In the genomic region with DNA sequence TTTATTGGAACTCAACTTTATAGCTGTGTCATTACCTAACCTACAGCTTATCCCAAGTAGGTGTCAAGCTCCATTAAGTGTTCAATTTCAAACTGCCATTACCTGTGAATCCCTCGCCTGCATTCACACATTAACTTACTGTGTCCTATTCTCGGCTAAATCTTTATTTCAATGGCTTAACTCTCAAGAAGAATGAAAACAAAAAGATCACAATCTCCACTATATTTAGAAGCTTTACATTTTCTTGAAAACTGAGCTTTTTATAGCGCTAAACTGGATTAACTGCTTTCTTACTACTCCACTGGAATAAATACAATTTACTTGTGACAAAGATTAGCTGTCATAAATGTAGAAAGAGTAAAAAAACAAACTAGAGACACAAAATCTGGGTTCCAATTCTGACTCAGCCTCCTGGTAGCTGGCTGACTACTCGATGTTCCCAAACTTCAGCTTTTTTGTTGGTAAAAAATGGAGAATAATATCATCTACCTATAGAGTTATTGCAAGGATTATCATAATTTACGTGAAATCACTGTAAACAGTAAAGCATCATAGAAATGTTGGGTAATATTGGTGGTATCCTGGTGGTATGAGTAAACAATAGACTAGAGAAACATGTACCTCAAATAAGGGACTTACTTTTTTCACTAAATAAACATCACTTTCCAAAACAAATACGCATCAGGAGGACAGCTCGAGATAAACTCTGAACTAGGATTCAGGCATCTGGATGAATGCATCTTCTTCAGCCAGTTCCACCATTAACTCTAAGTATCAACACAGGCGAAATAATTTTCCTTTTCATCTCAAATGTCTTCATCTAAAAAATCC, we compare ENCODE assay signal across 8 cellular contexts. TPM values are rescaled to one million over a fixed set of nuclear protein-coding genes. Genes with fewer than 3 reads are reported as not detected.
A peak's percentile ranks its signal among the peaks of the same experiment; 100 is the strongest.
DNase-seq lines count a peak whose midpoint lies in the region; ATAC-seq, FAIRE-seq and TF ChIP-seq lines count a peak whose summit lies in the region.

No MANE protein-coding gene starts in this region.

- H2AFZ ChIP-seq in GM12878 (ENCODE audit: control insufficient read depth, low read depth, low read length): no peak overlapping the region

- H3K79me2 ChIP-seq in GM12878 (ENCODE audit: control insufficient read depth, insufficient read depth, low read length): peaks cover 11% of the 10 kb centered on the region

- BruUV-seq in A673 (replicated peaks; lab: Mats Ljungman, UMichigan) (TSS peak; percentile 44), GM12878 (replicated peaks; lab: Mats Ljungman, UMichigan) (TSS peak; percentile 66)

- 77% methylated on average over 8 of the region's 8 CpGs for WGBS in GM12878 (ENCODE audit: insufficient coverage, insufficient replicate concordance, low lambda C conversion rate, missing lambda C conversion rate)

- H3K9me3 ChIP-seq in A673 (ENCODE audit: low read depth, low read length, poor library complexity, severe bottlenecking): no peaks in the 10 kb centered on the region
- H3K9me3 ChIP-seq in GM12878 (replicated peaks; ENCODE audit: control insufficient read depth, insufficient read depth, low read length): no peaks in the 10 kb centered on the region
- no peaks in the 10 kb centered on the region for H3K9me3 ChIP-seq in mucosa of stomach (ENCODE audit: control insufficient read depth, low read length)

- no peak for ATAC-seq in GM12878
- no peak for ATAC-seq in HG02610 (IDR thresholded peaks at IDR 0.05; ENCODE audit: unreplicated experiment)
- no peak for ATAC-seq in HG03097 (IDR thresholded peaks at IDR 0.05; ENCODE audit: low FRiP score, unreplicated experiment)

- RAD21 ChIA-PET in GM12878 (lab: Charles Lee; ENCODE audit: unreplicated experiment): interaction anchor here (0.7 to 2.5 kb wide), 4 partner anchors 10 to 18 kb away, joined by 3 to 11 read pairs (median 6); partner anchors contain the start of gene BRMS1L

- H3K36me3 ChIP-seq in A673 (ENCODE audit: insufficient read depth, low read length, poor library complexity, severe bottlenecking): no peaks in the 10 kb centered on the region
- no peaks in the 10 kb centered on the region for H3K36me3 ChIP-seq in GM12878 (ENCODE audit: control insufficient read depth in 2 of 2, insufficient read depth in 2 of 2, low read length in 1 of 2)
- no peaks in the 10 kb centered on the region for H3K36me3 ChIP-seq in mucosa of stomach (ENCODE audit: control insufficient read depth, insufficient read depth, low read length)

- TF ChIP-seq CTCF in A673 (conservative IDR thresholded peaks at IDR 0.05; ENCODE audit: low read depth, low read length) (no peak), HFF-Myc (IDR thresholded peaks at IDR 0.05; ENCODE audit: low read depth, low read length, missing control alignments) (no peak), GM12878 (IDR thresholded peaks at IDR 0.05 in 2 of 3, conservative IDR thresholded peaks at IDR 0.05 in 1 of 3; ENCODE audit: control insufficient read depth in 2 of 3, extremely low read depth in 1 of 3, insufficient read depth in 1 of 3, low read depth in 3 of 3, low read length in 3 of 3) (no peak)

- peak overlapping the region; percentile 56 for H3K4me2 ChIP-seq in GM12878 (ENCODE audit: control insufficient read depth, insufficient read depth)

- no peak overlapping the region for H3K9ac ChIP-seq in GM12878 (ENCODE audit: control insufficient read depth, insufficient read depth, low read length)
- H3K9ac ChIP-seq in mucosa of stomach (ENCODE audit: low read length): peak overlapping the region; percentile 87

- no peak for TF ChIP-seq RAD21 in GM12878 (IDR thresholded peaks at IDR 0.05; ENCODE audit: insufficient read depth, low read depth, low read length)

- no peak for DNase-seq in A673 (ENCODE audit: low spot score)
- no peak for DNase-seq in HFF-Myc (ENCODE audit: extremely low read depth, low read depth)
- DNase-seq in GM12878 (ENCODE audit: low read depth, low spot score): no peak
- DNase-seq in KBM-7: no peak
- DNase-seq in retina: no peak

- H3K4me1 ChIP-seq in A673 (ENCODE audit: insufficient read depth, low read length, poor library complexity, severe bottlenecking) (peaks cover 12% of the 10 kb centered on the region), GM12878 (ENCODE audit: control insufficient read depth, insufficient read depth, low read length) (no peaks in the 10 kb centered on the region), mucosa of stomach (ENCODE audit: control insufficient read depth, insufficient read depth, low read length) (peaks cover 4% of the 10 kb centered on the region)

- no peaks in the 10 kb centered on the region for H4K20me1 ChIP-seq in GM12878 (ENCODE audit: control insufficient read depth, insufficient read depth)

- FAIRE-seq in GM12878 (lab: Jason Lieb, UNC): no peak

- intact Hi-C loops in A673 (cut with micrococcal nuclease; ENCODE audit: unreplicated experiment) (loop anchor here (5.0 kb wide), 1 partner anchor 110 kb away; no protein-coding TSS in a partner anchor), GM12878 (cut with micrococcal nuclease; ENCODE audit: unreplicated experiment) (loop anchor here (5.0 kb wide), 1 partner anchor 120 kb away; no protein-coding TSS in a partner anchor)

- POLR2A ChIA-PET in A673 (lab: Charles Lee; ENCODE audit: low non-redundant PET) (no interaction called here), GM12878 (lab: Charles Lee) (interaction anchor here (0.9 to 1.2 kb wide), 5 partner anchors 10 to 28 kb away, joined by 3 to 8 read pairs (median 3); partner anchors contain the start of gene BRMS1L)

- in situ Hi-C loops in GM12878 (cut with MboI): no loop called here
- in situ Hi-C loops in KBM-7 (cut with MboI; ENCODE audit: low pct_unique_long_range_greater_than_20kb, low sequenced_read_pairs): no loop called here

- TF ChIP-seq EP300 in GM12878 (IDR thresholded peaks at IDR 0.05; ENCODE audit: borderline replicate concordance in 1 of 2, control insufficient read depth in 1 of 2, low read depth in 2 of 2, low read length in 2 of 2): no peak

- CTCF ChIA-PET in A673 (lab: Charles Lee): no interaction called here
- CTCF ChIA-PET in GM12878 (lab: Yijun Ruan, JAX): interaction anchor here (0.6 to 4.8 kb wide), 7 partner anchors 9 to 409 kb away, joined by 3 to 42 read pairs (median 3); partner anchors contain the start of gene BRMS1L

- H3K27me3 ChIP-seq in A673 (replicated peaks; ENCODE audit: insufficient read depth, low read depth, low read length, poor library complexity) (no peaks in the 10 kb centered on the region), GM12878 (replicated peaks in 1 of 2; ENCODE audit: control insufficient read depth in 2 of 2, insufficient read depth in 2 of 2, low read length in 1 of 2) (no peaks in the 10 kb centered on the region), mucosa of stomach (ENCODE audit: control insufficient read depth, insufficient read depth, low read length) (no peaks in the 10 kb centered on the region)

- H3K4me3 ChIP-seq in A673 (ENCODE audit: low read depth, low read length, poor library complexity, severe bottlenecking): peak overlapping the region; percentile 93
- peak overlapping the region; percentile 75 for H3K4me3 ChIP-seq in HFF-Myc (replicated peaks; ENCODE audit: low read depth, low read length)
- peak overlapping the region; percentile 79; the same call in 1 of the 2 replicates for H3K4me3 ChIP-seq in GM12878
- no peak overlapping the region for H3K4me3 ChIP-seq in mucosa of stomach (ENCODE audit: low read length)

- no peak overlapping the region for H3K27ac ChIP-seq in A673 (ENCODE audit: low read depth, low read length, poor library complexity, severe bottlenecking)
- no peak overlapping the region for H3K27ac ChIP-seq in GM12878 (ENCODE audit: control insufficient read depth, insufficient read depth)

- TF ChIP-seq POLR2A in GM12878 (IDR thresholded peaks at IDR 0.05; ENCODE audit: low read depth, low read length): no peak

- SMC1A ChIA-PET in GM12878 (lab: Charles Lee; ENCODE audit: uncharacterized antibody, unreplicated experiment): interaction anchor here (0.6 to 2.6 kb wide), 8 partner anchors 10 to 388 kb away, joined by 3 to 10 read pairs (median 4); no protein-coding TSS in a partner anchor

TF ChIP-seq in GM12878, 131 proteins besides CTCF, POLR2A, EP300 and RAD21 (continues in another document):
- TF ChIP-seq ZBED1 (IDR thresholded peaks at IDR 0.05; ENCODE audit: borderline replicate concordance): no peak

RNA-seq across cellular contexts. Expression of gene RALGAPA1, which starts 1.7 kb away (rescaled TPM):
- total RNA-seq in A673 (2021) (42.4 and 43.5 TPM in 2 replicates), GM12878 (2014; rRNA removed) (15.5 and 22.3 TPM in 2 replicates), GM12878 (2014; rRNA removed; fragmentation: Illumina TruSeq; extraction: Trizol) (26.7 and 30.4 TPM in 2 replicates), GM12878 (2021) (22.8 and 26.7 TPM in 2 replicates)
- 118 and 125 TPM in 2 replicates for total RNA-seq in GM12878 (2013; cell fraction: nucleolus; rRNA removed)
- 3.7 TPM for polyA plus RNA-seq in GM12878 (2011; ENCODE audit: low read depth)
- polyA plus RNA-seq in GM12878 (2011; rRNA removed) (12.9 and 17.2 TPM in 2 replicates), GM12878 (2014; fragmentation: Illumina TruSeq; extraction: Trizol) (14.4 and 19.3 TPM in 2 replicates), GM12878 (2014; fragmentation: Nextera tagmentation; extraction: Ambion mirVana) (1 to 10 TPM; 5.6 to 5.7 TPM), GM12878 (2014; rRNA removed) (7.7 and 8.3 TPM in 2 replicates), GM12878 (2016; fragmentation: Nextera tagmentation; extraction: Ambion mirVana) (10 to 100 TPM; 15.0 to 18.4 TPM)
- polyA plus RNA-seq in GM12878 (2011; cell fraction: cytosol; rRNA removed): 5.7 and 6.7 TPM in 2 replicates
- polyA plus RNA-seq in GM12878 (2011; cell fraction: nucleus; rRNA removed): 13.4 and 17.6 TPM in 2 replicates
- polyA plus RNA-seq in GM12878 (2012): 6.0 and 6.7 TPM in 2 replicates
- 35.8 and 37.0 TPM in 2 replicates for polyA minus RNA-seq in GM12878 (2011; rRNA and poly(A)+ RNA removed)
- 9.5 and 11.7 TPM in 2 replicates for polyA minus RNA-seq in GM12878 (2011; cell fraction: cytosol; rRNA and poly(A)+ RNA removed)
- 39.4 and 75.8 TPM in 2 replicates for polyA minus RNA-seq in GM12878 (2011; cell fraction: nucleus; rRNA and poly(A)+ RNA removed)

RNA-seq across cellular contexts. Expression of gene BRMS1L, which starts 18.8 kb away (rescaled TPM):
- 14.4 and 14.6 TPM in 2 replicates for total RNA-seq in A673 (2021)
- total RNA-seq in GM12878 (2013; cell fraction: nucleolus; rRNA removed): 6.2 and 8.1 TPM in 2 replicates
- 5.3 and 6.9 TPM in 2 replicates for total RNA-seq in GM12878 (2014; rRNA removed)
- total RNA-seq in GM12878 (2014; rRNA removed; fragmentation: Illumina TruSeq; extraction: Trizol): 8.6 and 11.7 TPM in 2 replicates
- total RNA-seq in GM12878 (2021): 6.0 and 6.3 TPM in 2 replicates
- 2.3 TPM for polyA plus RNA-seq in GM12878 (2011; ENCODE audit: low read depth)
- polyA plus RNA-seq in GM12878 (2011; rRNA removed): 7.8 and 12.8 TPM in 2 replicates
- 2.2 and 2.5 TPM in 2 replicates for polyA plus RNA-seq in GM12878 (2011; cell fraction: cytosol; rRNA removed)
- 5.0 and 7.4 TPM in 2 replicates for polyA plus RNA-seq in GM12878 (2011; cell fraction: nucleus; rRNA removed)
- 4.8 and 6.6 TPM in 2 replicates for polyA plus RNA-seq in GM12878 (2012)
- 11.6 and 11.8 TPM in 2 replicates for polyA plus RNA-seq in GM12878 (2014; fragmentation: Illumina TruSeq; extraction: Trizol)
- 1 to 10 TPM; 7.6 to 8.0 TPM for polyA plus RNA-seq in GM12878 (2014; fragmentation: Nextera tagmentation; extraction: Ambion mirVana)
- 6.6 and 9.3 TPM in 2 replicates for polyA plus RNA-seq in GM12878 (2014; rRNA removed)
- 10 to 100 TPM; 22.2 to 26.7 TPM for polyA plus RNA-seq in GM12878 (2016; fragmentation: Nextera tagmentation; extraction: Ambion mirVana)
- 1.4 and 1.8 TPM in 2 replicates for polyA minus RNA-seq in GM12878 (2011; rRNA and poly(A)+ RNA removed)
- 2.1 and 4.0 TPM in 2 replicates for polyA minus RNA-seq in GM12878 (2011; cell fraction: cytosol; rRNA and poly(A)+ RNA removed)
- polyA minus RNA-seq in GM12878 (2011; cell fraction: nucleus; rRNA and poly(A)+ RNA removed): 2.5 and 7.6 TPM in 2 replicates
